Comparison of ENCODE assay signal across 14 cellular contexts in genomic region chr16:48526958-48527331, GRCh38.
DNase-seq lines count a peak whose midpoint lies in the region; ATAC-seq and TF ChIP-seq lines count a peak whose summit lies in the region.
"Had no signal": no experiment of that assay in that cellular context is flagged by ENCODE, and none has a peak within 500 bp of the region (broad histone marks: within the 10 kb centered on the region; RNA-seq: fewer than 3 reads in every experiment).

No MANE protein-coding gene starts in this region.

- H3K36me3 ChIP-seq in heart right ventricle (no peaks in the 10 kb centered on the region), mucosa of descending colon (ENCODE audit: low read depth) (no peaks in the 10 kb centered on the region), upper lobe of right lung (no peaks in the 10 kb centered on the region), BE2C (no peaks in the 10 kb centered on the region)

- H3K27me3 Mint-ChIP-seq in chondrocyte (ENCODE audit: low read depth): no peaks in the 10 kb centered on the region
- no peaks in the 10 kb centered on the region for H3K27me3 Mint-ChIP-seq in activated CD4-positive, alpha-beta memory T cell treated with anti-CD3 and anti-CD28 coated beads, Interleukin-2, amount 10 ng/mL, durations not matched to agents 7 days and 5 days

- peak; percentile 8 for DNase-seq in Right ventricle myocardium superior
- DNase-seq in heart right ventricle: no peak
- DNase-seq in chondrocyte (ENCODE audit: low spot score): peak; percentile 35
- no peak for DNase-seq in mucosa of descending colon
- peak; percentile 22 for DNase-seq in upper lobe of right lung
- DNase-seq in NCI-H526 (lab: John Stamatoyannopoulos, UW): no peak
- DNase-seq in BE2C: no peak
- DNase-seq in activated CD4-positive, alpha-beta memory T cell treated with anti-CD3 and anti-CD28 coated beads, Interleukin-2, amount 10 ng/mL, durations not matched to agents 7 days and 5 days: no peak
- DNase-seq: C1 segment of cervical spinal cord, DMS79, GM23248, HFFc6, NCI-H2171, SK-N-SH had no signal

- no peak overlapping the region for H3K4me3 Mint-ChIP-seq in chondrocyte (ENCODE audit: unreplicated experiment)
- no peak overlapping the region for H3K4me3 Mint-ChIP-seq in activated CD4-positive, alpha-beta memory T cell treated with anti-CD3 and anti-CD28 coated beads, Interleukin-2, amount 10 ng/mL, durations not matched to agents 7 days and 5 days
- H3K4me3 Mint-ChIP-seq: HFFc6 had no signal

- H3K4me3 ChIP-seq in heart right ventricle: no peak overlapping the region
- H3K4me3 ChIP-seq in mucosa of descending colon: no peak overlapping the region
- no peak overlapping the region for H3K4me3 ChIP-seq in upper lobe of right lung
- no peak overlapping the region for H3K4me3 ChIP-seq in BE2C (ENCODE audit: low read depth, low read length)
- H3K4me3 ChIP-seq: GM23248 had no signal

- no peaks in the 10 kb centered on the region for H3K27me3 ChIP-seq in heart right ventricle
- no peaks in the 10 kb centered on the region for H3K27me3 ChIP-seq in upper lobe of right lung
- H3K27me3 ChIP-seq in BE2C: no peaks in the 10 kb centered on the region

- CTCF ChIA-PET in activated CD4-positive, alpha-beta memory T cell treated with anti-CD3 and anti-CD28 coated beads, Interleukin-2, amount 10 ng/mL, durations not matched to agents 7 days and 5 days (lab: Charles Lee): interaction anchor here (0.6 to 10.3 kb wide), 7 partner anchors 20 to 295 kb away, joined by 3 to 89 read pairs (median 3); no protein-coding TSS in a partner anchor

- TF ChIP-seq CTCF in heart right ventricle (IDR thresholded peaks at IDR 0.05): no peak
- no peak for TF ChIP-seq CTCF in chondrocyte (IDR thresholded peaks at IDR 0.05)
- TF ChIP-seq CTCF in mucosa of descending colon (IDR thresholded peaks at IDR 0.05): no peak
- TF ChIP-seq CTCF in upper lobe of right lung (IDR thresholded peaks at IDR 0.05): no peak
- TF ChIP-seq CTCF in BE2C (IDR thresholded peaks at IDR 0.05; ENCODE audit: low read depth, low read length): no peak

- peaks cover 10% of the 10 kb centered on the region for H3K9me3 Mint-ChIP-seq in chondrocyte (ENCODE audit: low read depth)
- peaks cover 3% of the 10 kb centered on the region for H3K9me3 Mint-ChIP-seq in activated CD4-positive, alpha-beta memory T cell treated with anti-CD3 and anti-CD28 coated beads, Interleukin-2, amount 10 ng/mL, durations not matched to agents 7 days and 5 days

- H3K9me3 ChIP-seq in heart right ventricle (peaks cover 0 to 18% (median 0%) of the 10 kb centered on the region in 11 donors), mucosa of descending colon (no peaks in the 10 kb centered on the region), upper lobe of right lung (no peaks in the 10 kb centered on the region), BE2C (no peaks in the 10 kb centered on the region)
- H3K9me3 ChIP-seq: SK-N-SH had no signal

- ATAC-seq in Right ventricle myocardium superior (ENCODE audit: poor library complexity) (no peak), heart right ventricle (no peak), mucosa of descending colon (peak; percentile 11), upper lobe of right lung (no peak)

- intact Hi-C loops in Right ventricle myocardium superior (cut with DNase I): no loop called here
- intact Hi-C loops in heart right ventricle (cut with DNase I): no loop called here
- intact Hi-C loops in mucosa of descending colon (cut with DNase I, micrococcal nuclease): no loop called here
- intact Hi-C loops in upper lobe of right lung (cut with DNase I): no loop called here

- H3K4me1 ChIP-seq in heart right ventricle: peaks cover 0 to 8% (median 0%) of the 10 kb centered on the region in 9 donors
- peaks cover 4% of the 10 kb centered on the region for H3K4me1 ChIP-seq in mucosa of descending colon (ENCODE audit: low read depth)
- peaks cover 2% of the 10 kb centered on the region for H3K4me1 ChIP-seq in upper lobe of right lung
- H3K4me1 ChIP-seq in BE2C: no peaks in the 10 kb centered on the region

- H3K27ac ChIP-seq in heart right ventricle (no peak overlapping the region), upper lobe of right lung (no peak overlapping the region)
- H3K27ac ChIP-seq: GM23248 had no signal

- peaks cover 21% of the 10 kb centered on the region for H3K4me1 Mint-ChIP-seq in chondrocyte (ENCODE audit: low read depth)
- peaks cover 11% of the 10 kb centered on the region for H3K4me1 Mint-ChIP-seq in activated CD4-positive, alpha-beta memory T cell treated with anti-CD3 and anti-CD28 coated beads, Interleukin-2, amount 10 ng/mL, durations not matched to agents 7 days and 5 days

- peaks cover 2% of the 10 kb centered on the region for H3K36me3 Mint-ChIP-seq in chondrocyte (ENCODE audit: low read depth)
- H3K36me3 Mint-ChIP-seq in activated CD4-positive, alpha-beta memory T cell treated with anti-CD3 and anti-CD28 coated beads, Interleukin-2, amount 10 ng/mL, durations not matched to agents 7 days and 5 days (ENCODE audit: low read depth): no peaks in the 10 kb centered on the region

- H3K27ac Mint-ChIP-seq in chondrocyte (ENCODE audit: unreplicated experiment): no peak overlapping the region
- H3K27ac Mint-ChIP-seq in activated CD4-positive, alpha-beta memory T cell treated with anti-CD3 and anti-CD28 coated beads, Interleukin-2, amount 10 ng/mL, durations not matched to agents 7 days and 5 days: no peak overlapping the region
- H3K27ac Mint-ChIP-seq: HFFc6 had no signal

- POLR2A ChIA-PET in activated CD4-positive, alpha-beta memory T cell treated with anti-CD3 and anti-CD28 coated beads, Interleukin-2, amount 10 ng/mL, durations not matched to agents 7 days and 5 days (lab: Charles Lee): no interaction called here

- 78% methylated on average over 3 of the region's 3 CpGs for WGBS in heart right ventricle, 2 donors

Comparison
In these comparisons a context has a peak if more than half of its experiments do, and no peak if none do; other contexts are left out.
1. DNase-seq: peak in Right ventricle myocardium superior (single experiment), chondrocyte (single experiment) and upper lobe of right lung (single experiment); none in heart right ventricle (0 of 2), mucosa of descending colon (0 of 3), NCI-H526 (0 of 2), BE2C (single experiment) and activated CD4-positive, alpha-beta memory T cell treated with anti-CD3 and anti-CD28 coated beads, Interleukin-2, amount 10 ng/mL, durations not matched to agents 7 days and 5 days (single experiment).